8 cellular contexts compared by ENCODE assay signal in genomic region chr12:6778571-6779550, GRCh38. TPM values are rescaled to one million over a fixed set of nuclear protein-coding genes. Genes with fewer than 3 reads are reported as not detected.
DNase-seq lines count a peak whose midpoint lies in the region; ATAC-seq and TF ChIP-seq lines count a peak whose summit lies in the region.

No MANE protein-coding gene starts in this region.

- ATAC-seq in GM21381 (IDR thresholded peaks at IDR 0.05; ENCODE audit: unreplicated experiment) = peak; percentile 75
- ATAC-seq in mucosa of descending colon = peak; percentile 97

- peaks cover 23% of the 10 kb centered on the region for H3K4me1 ChIP-seq in mucosa of descending colon (ENCODE audit: low read depth)

- H3K36me3 ChIP-seq in mucosa of descending colon (ENCODE audit: low read depth) = no peaks in the 10 kb centered on the region

- peak; percentile 90 for TF ChIP-seq CTCF in mucosa of descending colon (IDR thresholded peaks at IDR 0.05)

- no peak overlapping the region for H3K4me3 ChIP-seq in Jurkat, Clone E6-1 (ENCODE audit: low read length)
- H3K4me3 ChIP-seq in mucosa of descending colon = no peak overlapping the region

- intact Hi-C loops in mucosa of descending colon (cut with DNase I, micrococcal nuclease) = no loop called here

- DNase-seq in CMK (ENCODE audit: low read depth) (peak; percentile 97), OCI-M1 (lab: John Stamatoyannopoulos, UW) (peak; percentile 97), activated T-cell treated with anti-CD3 and anti-CD28 coated beads for 4 hours (peak; percentile 87), epithelial cell of prostate (ENCODE audit: low read depth, low spot score) (peak; percentile 33), mucosa of descending colon (peak; percentile 93 to 98 (median 96))
- DNase-seq in Jurkat, Clone E6-1 (ENCODE audit: low read depth, low spot score) = peak; percentile 65
- DNase-seq in stimulated activated CD8-positive, alpha-beta memory T cell treated with anti-CD3 and anti-CD28 coated beads, Interleukin-2, amount 100 ng/mL, for 48 hours (ENCODE audit: low read depth in 2 of 2) = peak; percentile 85 to 86

- peak overlapping the region; percentile 38 for H3K27ac ChIP-seq in epithelial cell of prostate

- no peaks in the 10 kb centered on the region for H3K9me3 ChIP-seq in mucosa of descending colon

RNA-seq across cellular contexts. Expression of gene LAG3, which starts 6.5 kb away (rescaled TPM):
- polyA plus RNA-seq in Jurkat, Clone E6-1 (2012; ENCODE audit: insufficient read depth, insufficient read length) = 1.5 TPM
- 1 to 10 TPM; 1.8 to 4.7 (median 2.1) TPM for total RNA-seq in mucosa of descending colon

RNA-seq across cellular contexts. Expression of gene CD4, which starts 10.5 kb away (rescaled TPM):
- not detected for polyA plus RNA-seq in Jurkat, Clone E6-1 (2012; ENCODE audit: insufficient read depth, insufficient read length)
- total RNA-seq in mucosa of descending colon = 10 to 100 TPM in 2 of 3 donors, 1 to 10 TPM in 1; 8.9 to 16.5 (median 14.8) TPM

RNA-seq across cellular contexts. Expression of gene PTMS, which starts 12.7 kb away (rescaled TPM):
- 82.4 TPM for polyA plus RNA-seq in Jurkat, Clone E6-1 (2012; ENCODE audit: insufficient read depth, insufficient read length)
- 100 to 1,000 TPM; 116 to 549 (median 122) TPM for total RNA-seq in mucosa of descending colon

RNA-seq across cellular contexts. Expression of gene MLF2, which starts 25.9 kb away (rescaled TPM):
- 174 TPM for polyA plus RNA-seq in Jurkat, Clone E6-1 (2012; ENCODE audit: insufficient read depth, insufficient read length)
- 100 to 1,000 TPM; 136 to 177 (median 149) TPM for total RNA-seq in mucosa of descending colon

RNA-seq across cellular contexts. Expression of gene GPR162, which starts 42.8 kb away (rescaled TPM):
- polyA plus RNA-seq in Jurkat, Clone E6-1 (2012; ENCODE audit: insufficient read depth, insufficient read length) = 3.3 TPM
- total RNA-seq in mucosa of descending colon = 10 to 100 TPM in 1 of 3 donors, 1 to 10 TPM in 2; 1.7 to 18.6 (median 3.1) TPM

Comparison
In these comparisons a context has a peak if more than half of its experiments do, and no peak if none do; other contexts are left out.
1. DNase-seq: peak in every context shown above with its lines; median percentile 97 in CMK; 97 in OCI-M1; 96 in mucosa of descending colon; 87 in activated T-cell treated with anti-CD3 and anti-CD28 coated beads for 4 hours; 86 in stimulated activated CD8-positive, alpha-beta memory T cell treated with anti-CD3 and anti-CD28 coated beads, Interleukin-2, amount 100 ng/mL, for 48 hours; 65 in Jurkat, Clone E6-1; 33 in epithelial cell of prostate.